Comparison of ENCODE assay signal across 11 cellular contexts in genomic region chr22:29842740-29843139, GRCh38. TPM values are rescaled to one million over a fixed set of nuclear protein-coding genes. Genes with fewer than 3 reads are reported as not detected.
DNase-seq lines count a peak whose midpoint lies in the region; ATAC-seq and TF ChIP-seq lines count a peak whose summit lies in the region.
"Had no signal": no experiment of that assay in that cellular context is flagged by ENCODE, and none has a peak within 500 bp of the region (broad histone marks: within the 10 kb centered on the region; RNA-seq: fewer than 3 reads in every experiment).

No MANE protein-coding gene starts in this region.

- H3K9me3 ChIP-seq in AG04450 (ENCODE audit: control insufficient read depth, insufficient read depth, low read length) = peaks cover 9% of the 10 kb centered on the region
- H3K9me3 ChIP-seq in uterus = no peaks in the 10 kb centered on the region

- H3K27me3 ChIP-seq in AG04450 (ENCODE audit: control insufficient read depth, insufficient read depth, low read length) (no peaks in the 10 kb centered on the region), uterus (no peaks in the 10 kb centered on the region)
- H3K27me3 ChIP-seq: tibial nerve had no signal

- H3K36me3 ChIP-seq in uterus = no peaks in the 10 kb centered on the region

- H3K4me1 ChIP-seq in uterus = no peaks in the 10 kb centered on the region

- no peak for TF ChIP-seq POLR2A in uterus (IDR thresholded peaks at IDR 0.05)

- POLR2A ChIA-PET in AG04450 (lab: Yijun Ruan, JAX) = interaction anchor here (0.6 kb wide), 1 partner anchor 125 kb away, joined by 4 read pairs; no protein-coding TSS in a partner anchor

- H3K27ac ChIP-seq in AG04450 (ENCODE audit: low read depth, low read length) (no peak overlapping the region), uterus (no peak overlapping the region)

- intact Hi-C loops in uterus (cut with DNase I; ENCODE audit: low total_unique reads) = no loop called here

- DNase-seq in AG04450 (ENCODE audit: low read depth, low spot score) (peak; percentile 30), HCEC 1CT (peak; percentile 96), astrocyte of the cerebellum (ENCODE audit: low read depth) (peak; percentile 33), kidney tubule cell (ENCODE audit: low spot score) (peak; percentile 91), superior temporal gyrus (ENCODE audit: extremely low spot score) (no peak), uterus (no peak), RPMI8226 (no peak)
- DNase-seq: DMS 273 treated with DMSO at 0.1 percent for 48 hours, NCI-H1694 had no signal

- CTCF ChIA-PET in AG04450 (lab: Charles Lee) = interaction anchor here (0.5 to 1.1 kb wide), 2 partner anchors 162 to 176 kb away, joined by 3 to 7 read pairs; no protein-coding TSS in a partner anchor

- ATAC-seq in HG02981 (IDR thresholded peaks at IDR 0.05; ENCODE audit: unreplicated experiment) = no peak

- TF ChIP-seq CTCF in AG04450 (IDR thresholded peaks at IDR 0.05; ENCODE audit: low read depth, low read length) (no peak), astrocyte of the cerebellum (IDR thresholded peaks at IDR 0.05; ENCODE audit: low read depth, low read length, missing control alignments) (no peak), uterus (IDR thresholded peaks at IDR 0.05) (no peak)

- H3K4me3 ChIP-seq in AG04450 (ENCODE audit: low read depth, low read length) (no peak overlapping the region), astrocyte of the cerebellum (ENCODE audit: low read depth, low read length) (no peak overlapping the region), uterus (no peak overlapping the region)
- H3K4me3 ChIP-seq: tibial nerve had no signal

- in situ Hi-C loops in astrocyte of the cerebellum (cut with HindIII; ENCODE audit: low sequenced_read_pairs) = no loop called here

RNA-seq across cellular contexts. Expression of gene ASCC2, which starts 4.7 kb away (rescaled TPM):
- polyA plus RNA-seq in AG04450 (2011; rRNA removed) = 45.9 and 50.4 TPM in 2 replicates
- polyA minus RNA-seq in AG04450 (2011; rRNA and poly(A)+ RNA removed) = 66.0 and 76.9 TPM in 2 replicates
- 10 to 100 TPM; 14.9 to 47.1 (median 24.3) TPM for total RNA-seq in uterus

RNA-seq across cellular contexts. Expression of gene MTMR3, which starts 40.2 kb away (rescaled TPM):
- 27.8 and 28.8 TPM in 2 replicates for polyA plus RNA-seq in AG04450 (2011; rRNA removed)
- 47.8 and 55.7 TPM in 2 replicates for polyA minus RNA-seq in AG04450 (2011; rRNA and poly(A)+ RNA removed)
- total RNA-seq in uterus = 10 to 100 TPM; 17.2 to 77.8 (median 62.5) TPM

Comparison
In these comparisons a context has a peak if more than half of its experiments do, and no peak if none do; other contexts are left out.
1. DNase-seq: peak in AG04450 (single experiment), HCEC 1CT (single experiment), astrocyte of the cerebellum (single experiment) and kidney tubule cell (single experiment); none in superior temporal gyrus (single experiment), uterus (0 of 2) and RPMI8226 (single experiment).